ENCODE assay signal across 3 cellular contexts in genomic region chr1:147600119-147601111, GRCh38.
A peak's percentile ranks its signal among the peaks of the same experiment; 100 is the strongest.
TF ChIP-seq lines count a peak whose summit lies in the region.

No MANE protein-coding gene starts in this region.

TF ChIP-seq in HCT116, 20 proteins besides CTCF, POLR2A, EP300 and RAD21:
- TF ChIP-seq ZFX (IDR thresholded peaks at IDR 0.05) = no peak
- no peak for TF ChIP-seq ZNF274 (IDR thresholded peaks at IDR 0.05; ENCODE audit: low read depth, low read length)
- peak; percentile 43 for TF ChIP-seq POLR2AphosphoS5 (IDR thresholded peaks at IDR 0.05; ENCODE audit: low read depth, low read length)
- TF ChIP-seq ZBTB33 (IDR thresholded peaks at IDR 0.05; ENCODE audit: extremely low read depth, insufficient replicate concordance, low read length) = no peak

TF ChIP-seq in endothelial cell of umbilical vein, 7 proteins besides CTCF, POLR2A, EP300 and RAD21:
- TF ChIP-seq EZH2 (IDR thresholded peaks at IDR 0.05; ENCODE audit: borderline replicate concordance, low read depth, low read length, severe bottlenecking) (no peak), JUN (IDR thresholded peaks at IDR 0.05; ENCODE audit: borderline replicate concordance, insufficient read depth, insufficient read length, low read depth) (no peak), GATA2 (IDR thresholded peaks at IDR 0.05; ENCODE audit: insufficient read depth, insufficient read length, low read depth, low read length) (no peak), MYC (IDR thresholded peaks at IDR 0.05; ENCODE audit: low read depth, low read length) (no peak), POLR2AphosphoS5 (IDR thresholded peaks at IDR 0.05; ENCODE audit: insufficient read depth, low read depth, low read length) (no peak), MAX (IDR thresholded peaks at IDR 0.05; ENCODE audit: insufficient read depth, insufficient read length) (no peak), FOS (IDR thresholded peaks at IDR 0.05; ENCODE audit: borderline replicate concordance, insufficient read depth, low read length) (no peak)
TF ChIP-seq in endothelial cell of umbilical vein: peak in this region for 0.

TF ChIP-seq in neural cell, 6 proteins besides CTCF, POLR2A, EP300 and RAD21:
- TF ChIP-seq REST (IDR thresholded peaks at IDR 0.05; ENCODE audit: borderline replicate concordance) (no peak), POLR2AphosphoS5 (IDR thresholded peaks at IDR 0.05) (no peak), EZH2 (IDR thresholded peaks at IDR 0.05; ENCODE audit: borderline replicate concordance, insufficient read depth, low read length, poor library complexity, severe bottlenecking) (no peak), MXI1 (conservative IDR thresholded peaks at IDR 0.05; ENCODE audit: poor library complexity, severe bottlenecking) (no peak), TAF1 (IDR thresholded peaks at IDR 0.05; ENCODE audit: low read depth) (no peak), SMC3 (conservative IDR thresholded peaks at IDR 0.05; ENCODE audit: poor library complexity) (no peak)
